Comparison of ENCODE assay signal across 8 cellular contexts in genomic region chr3:136078421-136079364, GRCh38.
DNase-seq lines count a peak whose midpoint lies in the region; ATAC-seq and TF ChIP-seq lines count a peak whose summit lies in the region.

No MANE protein-coding gene starts in this region.

- no peaks in the 10 kb centered on the region for H3K79me2 ChIP-seq in H9 (ENCODE audit: insufficient read depth, low read length)

- H2BK20ac ChIP-seq in H9 (ENCODE audit: low read depth, low read length, poor library complexity, severe bottlenecking), result no peak overlapping the region

- no peak overlapping the region for H3K56ac ChIP-seq in H9 (ENCODE audit: insufficient read length, low read depth, low read length)

- H3K4me3 ChIP-seq in epithelial cell of esophagus (ENCODE audit: low read length), result no peak overlapping the region

- H3T11ph ChIP-seq in H9 (ENCODE audit: low read length), result no peak overlapping the region

- H3K4me3 Mint-ChIP-seq in H9, result no peak overlapping the region

- H3K27me3 ChIP-seq in H9 (ENCODE audit: insufficient read depth, low read length), result no peaks in the 10 kb centered on the region

- H4K91ac ChIP-seq in H9 (ENCODE audit: insufficient read length, low read depth, low read length), result no peak overlapping the region

- H3K4me1 Mint-ChIP-seq in H9, result peaks cover 2 to 3% of the 10 kb centered on the region in 2 experiments; a peak in 3 of 4 replicates

- no peak overlapping the region for H3K14ac ChIP-seq in H9 (ENCODE audit: insufficient read depth, low read length)

- no peak overlapping the region for H3K27ac Mint-ChIP-seq in H9

- no peaks in the 10 kb centered on the region for H4K20me1 ChIP-seq in H9 (ENCODE audit: control insufficient read depth, insufficient read depth, insufficient read length)

- H3K18ac ChIP-seq in H9 (ENCODE audit: insufficient read length, low read depth, low read length), result no peak overlapping the region

- no peaks in the 10 kb centered on the region for H3K27me3 Mint-ChIP-seq in H9 (ENCODE audit: low read depth)

- peaks cover 6 to 12% of the 10 kb centered on the region in 2 experiments for H3K9me3 Mint-ChIP-seq in H9

- H4K5ac ChIP-seq in H9 (ENCODE audit: insufficient read length, low read depth, low read length), result no peak overlapping the region

- H3K4ac ChIP-seq in H9 (ENCODE audit: low read depth, low read length), result no peak overlapping the region

- no peaks in the 10 kb centered on the region for H3K23me2 ChIP-seq in H9 (ENCODE audit: insufficient read length, low read depth, low read length, poor library complexity, severe bottlenecking)

- H4K8ac ChIP-seq in H9 (replicated peaks; ENCODE audit: insufficient read length, low read depth, low read length), result no peak overlapping the region

- ATAC-seq in GM18502 (IDR thresholded peaks at IDR 0.05; ENCODE audit: poor library complexity, unreplicated experiment), result no peak

- no peak overlapping the region for H3K4me2 ChIP-seq in H9 (ENCODE audit: insufficient read depth, insufficient read length, low read length)

- H3K36me3 Mint-ChIP-seq in H9 (ENCODE audit: insufficient read depth in 1 of 3, low read depth in 3 of 3), result peaks cover 21 to 27% (median 22%) of the 10 kb centered on the region in 3 experiments

- no peak overlapping the region for H2AK5ac ChIP-seq in H9 (ENCODE audit: insufficient read length, low read length)

- no peak overlapping the region for H2BK12ac ChIP-seq in H9 (ENCODE audit: insufficient read length, low read depth, low read length)

- no peak overlapping the region for H3K9ac ChIP-seq in H9 (ENCODE audit: extremely low read depth, insufficient read length, low read length)

- H3K27ac ChIP-seq in C4-2B, result no peak overlapping the region
- H3K27ac ChIP-seq in H9 (ENCODE audit: insufficient read length, low read depth, low read length), result no peak overlapping the region

- H3K9me3 ChIP-seq in H9 (ENCODE audit: control insufficient read depth, low read depth, low read length), result no peaks in the 10 kb centered on the region

- H3K4me1 ChIP-seq in H9 (ENCODE audit: insufficient read depth, low read length), result no peaks in the 10 kb centered on the region

- no peak overlapping the region for H2BK5ac ChIP-seq in H9 (ENCODE audit: insufficient read length, low read length)

- DNase-seq in H9 (no peak), OCI-M1 (lab: John Stamatoyannopoulos, UW) (peak; percentile 75), epithelial cell of esophagus (ENCODE audit: low read depth) (peak; percentile 38), renal cortical epithelial cell (ENCODE audit: low read depth) (peak; percentile 31), SK-N-DZ (ENCODE audit: low spot score) (no peak), amniotic stem cell (lab: John Stamatoyannopoulos, UW) (no peak)

- H2BK120ac ChIP-seq in H9 (ENCODE audit: low read depth, low read length, poor library complexity, severe bottlenecking), result no peak overlapping the region

- no peaks in the 10 kb centered on the region for H3K79me1 ChIP-seq in H9 (ENCODE audit: insufficient read depth, low read depth, low read length, poor library complexity, severe bottlenecking)

- no peak overlapping the region for H3K23ac ChIP-seq in H9 (ENCODE audit: insufficient read length, low read depth, low read length)

- H2AFZ ChIP-seq in H9 (ENCODE audit: low read length), result no peak overlapping the region

- H2BK15ac ChIP-seq in H9 (ENCODE audit: low read depth, low read length), result no peak overlapping the region

- WGBS in H9 (ENCODE audit: extremely low coverage, insufficient read length, low lambda C conversion rate), result no CpG with 5 or more reads among the region's 6 CpGs

- TF ChIP-seq CTCF in C4-2B (conservative IDR thresholded peaks at IDR 0.05) (peak; percentile 92), H9 (conservative IDR thresholded peaks at IDR 0.05) (peak; percentile 62), epithelial cell of esophagus (IDR thresholded peaks at IDR 0.05; ENCODE audit: insufficient read depth, low read depth, low read length, missing control alignments) (peak; percentile 51)

Comparison
In these comparisons a context has a peak if more than half of its experiments do, and no peak if none do; other contexts are left out.
1. DNase-seq: peak in OCI-M1 (single experiment), epithelial cell of esophagus (single experiment) and renal cortical epithelial cell (single experiment); none in H9 (single experiment), SK-N-DZ (single experiment) and amniotic stem cell (single experiment).
2. Peak in every context shown above with its lines, with median percentiles within 50 percentile points of each other: CTCF ChIP-seq.